1 cellular context compared by ENCODE assay signal in genomic region chr16:9114112-9114511, GRCh38.
TF ChIP-seq lines count a peak whose summit lies in the region.

No MANE protein-coding gene starts in this region.

TF ChIP-seq in HepG2, 621 proteins besides CTCF, POLR2A, EP300 and RAD21:
- 0 out of 2 replicates have a peak, but pooled peaks have one; percentile 17 for TF ChIP-seq FOXO4 (CRISPR knock-in tag; conservative IDR thresholded peaks at IDR 0.05)
- no peak for TF ChIP-seq RELA (CRISPR knock-in tag; IDR thresholded peaks at IDR 0.05)
- TF ChIP-seq NAIF1 (CRISPR knock-in tag; IDR thresholded peaks at IDR 0.05; ENCODE audit: borderline replicate concordance), result 0 out of 2 replicates have a peak, but pooled peaks have one; percentile 33
